Comparison of ENCODE assay signal across 19 cellular contexts in genomic region chr19:7742575-7742974, GRCh38. TPM values are rescaled to one million over a fixed set of nuclear protein-coding genes. Genes with fewer than 3 reads are reported as not detected.
DNase-seq lines count a peak whose midpoint lies in the region; ATAC-seq, FAIRE-seq and TF ChIP-seq lines count a peak whose summit lies in the region.
"Had no signal": no experiment of that assay in that cellular context is flagged by ENCODE, and none has a peak within 500 bp of the region (broad histone marks: within the 10 kb centered on the region; RNA-seq: fewer than 3 reads in every experiment).

No MANE protein-coding gene starts in this region.

- H4K20me1 ChIP-seq in K562 (replicated peaks; ENCODE audit: control insufficient read depth, insufficient read depth, low read length): no peaks in the 10 kb centered on the region

- TF ChIP-seq CTCF in K562 (IDR thresholded peaks at IDR 0.05 in 2 of 3, conservative IDR thresholded peaks at IDR 0.05 in 1 of 3; ENCODE audit: insufficient read depth in 2 of 3, low read depth in 1 of 3, low read length in 3 of 3): no peak
- no peak for TF ChIP-seq CTCF in spleen (IDR thresholded peaks at IDR 0.05 in 8 of 11, conservative IDR thresholded peaks at IDR 0.05 in 3 of 11)
- no peak for TF ChIP-seq CTCF in heart left ventricle (IDR thresholded peaks at IDR 0.05)

- intact Hi-C loops in K562 (cut with micrococcal nuclease) (no loop called here), spleen (cut with DNase I; ENCODE audit: low total_unique reads) (no loop called here), heart left ventricle (cut with DNase I) (no loop called here)

- peak; percentile 36; the same call in 2 of the 3 replicates for ATAC-seq in K562
- no peak for ATAC-seq in heart left ventricle

- no peak overlapping the region for H2AFZ ChIP-seq in K562 (ENCODE audit: low read depth, low read length)

- CTCF ChIA-PET in K562 (lab: Yijun Ruan, JAX; ENCODE audit: low intra/inter-chr PET ratio): no interaction called here

- FAIRE-seq in K562 (lab: Jason Lieb, UNC): peak; percentile 44
- FAIRE-seq: H54 had no signal

- no peak for TF ChIP-seq EP300 in K562 (IDR thresholded peaks at IDR 0.05; ENCODE audit: low read length)

- H3K27ac ChIP-seq in K562 (ENCODE audit: extremely low read depth, low read depth, low read length) (no peak overlapping the region), spleen (no peak overlapping the region), heart left ventricle (no peak overlapping the region)

- no peak overlapping the region for H3K9ac ChIP-seq in K562 (ENCODE audit: insufficient read depth in 1 of 2, low read depth in 2 of 2, low read length in 2 of 2)

- peak overlapping the region; percentile 8; the same call in 1 of the 2 replicates for H3K4me2 ChIP-seq in K562 (ENCODE audit: insufficient read depth, low read length)

- DNase-seq in G401 (ENCODE audit: low spot score) (peak; percentile 86), NCI-H524 treated with DMSO at 0.1 percent for 48 hours (lab: John Stamatoyannopoulos, UW) (peak; percentile 89), K562 (ENCODE audit: extremely low read depth in 1 of 4, low spot score in 3 of 4) (peak; percentile 36 to 57 (median 52)), spleen (peak; percentile 11), heart left ventricle (no peak), HAP-1 (ENCODE audit: low spot score in 2 of 2) (no peak), nucleus accumbens (lab: John Stamatoyannopoulos, UW) (no peak)
- DNase-seq: ACHN; AML-193; Caco-2; CD4-positive, CD25-positive, alpha-beta regulatory T cell; DMS79; NCI-H1105; NCI-H1694 treated with DMSO at 0.1 percent for 48 hours; NCI-H774 had no signal

- no peak for TF ChIP-seq RAD21 in K562 (CRISPR knock-in tag; conservative IDR thresholded peaks at IDR 0.05 in 1 of 2, IDR thresholded peaks at IDR 0.05 in 1 of 2)

- no TSS peak for BruUV-seq in K562 (replicated peaks; lab: Mats Ljungman, UMichigan)

- 5% methylated on average over 2 of the region's 2 CpGs for WGBS in K562 (ENCODE audit: insufficient coverage, low coverage, missing lambda C conversion rate)
- 51 to 82% (median 69%) methylated on average over 2 of the region's 2 CpGs for WGBS in spleen, 5 donors
- 58 to 79% (median 67%) methylated on average over 2 of the region's 2 CpGs for WGBS in heart left ventricle, 4 donors

- H3K36me3 ChIP-seq in K562 (ENCODE audit: control insufficient read depth, insufficient read depth, low read length) (no peaks in the 10 kb centered on the region), spleen (no peaks in the 10 kb centered on the region), heart left ventricle (no peaks in the 10 kb centered on the region), HAP-1 (replicated peaks) (no peaks in the 10 kb centered on the region)

- no peaks in the 10 kb centered on the region for H3K9me1 ChIP-seq in K562 (ENCODE audit: control insufficient read depth, insufficient read depth, low read length)

- in situ Hi-C loops in G401 (cut with HindIII; ENCODE audit: low sequenced_read_pairs) (no loop called here), K562 (cut with MboI) (no loop called here), HAP-1 (cut with MboI; ENCODE audit: low sequenced_read_pairs) (no loop called here)

- H3K9me3 ChIP-seq in K562 (replicated peaks; ENCODE audit: control insufficient read depth, insufficient read depth, low read depth, low read length) (0 out of 2 replicates have a peak, but pooled peaks cover 3% of the 10 kb centered on the region), spleen (no peaks in the 10 kb centered on the region), heart left ventricle (no peaks in the 10 kb centered on the region), HAP-1 (no peaks in the 10 kb centered on the region)
- H3K9me3 ChIP-seq: Caco-2 had no signal

- H3K27me3 ChIP-seq in K562 (ENCODE audit: control insufficient read depth in 2 of 2, insufficient read depth in 2 of 2, low read length in 2 of 2): peaks cover 0 to 5% of the 10 kb centered on the region in 2 experiments; a peak in 3 of 5 replicates
- H3K27me3 ChIP-seq in spleen (replicated peaks in 1 of 7): peaks cover 0 to 17% (median 0%) of the 10 kb centered on the region in 7 donors
- H3K27me3 ChIP-seq in heart left ventricle: peaks cover 0 to 10% (median 0%) of the 10 kb centered on the region in 9 donors
- no peaks in the 10 kb centered on the region for H3K27me3 ChIP-seq in HAP-1 (ENCODE audit: low read depth)

- no peak overlapping the region for H3K4me3 ChIP-seq in K562
- no peak overlapping the region for H3K4me3 ChIP-seq in spleen
- no peak overlapping the region for H3K4me3 ChIP-seq in heart left ventricle
- no peak overlapping the region for H3K4me3 ChIP-seq in HAP-1

- no peak for TF ChIP-seq POLR2A in K562 (conservative IDR thresholded peaks at IDR 0.05)
- TF ChIP-seq POLR2A in spleen (IDR thresholded peaks at IDR 0.05): no peak
- TF ChIP-seq POLR2A in heart left ventricle (IDR thresholded peaks at IDR 0.05): no peak

- H3K79me2 ChIP-seq in K562 (ENCODE audit: control insufficient read depth, insufficient read depth, low read length): no peaks in the 10 kb centered on the region

- H3K4me1 ChIP-seq in K562 (replicated peaks in 1 of 2; ENCODE audit: control insufficient read depth in 2 of 2, insufficient read depth in 2 of 2, low read length in 2 of 2): peaks cover 0 to 2% of the 10 kb centered on the region in 2 experiments; a peak in 3 of 5 replicates
- peaks cover 0 to 32% (median 7%) of the 10 kb centered on the region in 6 donors for H3K4me1 ChIP-seq in spleen
- peaks cover 0 to 5% (median 0%) of the 10 kb centered on the region in 12 donors for H3K4me1 ChIP-seq in heart left ventricle
- H3K4me1 ChIP-seq in HAP-1: no peaks in the 10 kb centered on the region
- H3K4me1 ChIP-seq: Caco-2 had no signal

- POLR2A ChIA-PET in K562 (lab: Yijun Ruan, JAX): interaction anchor here (0.6 kb wide), 1 partner anchor 58 kb away, joined by 4 read pairs; no protein-coding TSS in a partner anchor

RNA-seq across cellular contexts. Expression of gene CD209, which starts 4.8 kb away (rescaled TPM):
- total RNA-seq in G401 (2014; rRNA removed; shearing (Covaris generic)): not detected in 2 replicates
- total RNA-seq in K562 (2011; cell fraction: chromatin; rRNA removed; ENCODE audit: low replicate concordance): not detected in 2 replicates
- not detected in 2 replicates for total RNA-seq in K562 (2011; cell fraction: nucleolus; rRNA removed)
- not detected in 2 replicates for total RNA-seq in K562 (2011; cell fraction: nucleoplasm; rRNA removed)
- total RNA-seq in K562 (2014; rRNA removed) (not detected in 2 replicates), K562 (2014; rRNA removed; fragmentation: Illumina TruSeq; extraction: Trizol) (not detected in 2 replicates), K562 (2015; rRNA removed; fragmentation: Illumina TruSeq; extraction: Trizol) (not detected in 2 replicates), K562 (2021) (not detected in 2 replicates), spleen (10 to 100 TPM in 2 of 7 donors, 1 to 10 TPM in 5; 1.1 to 22.2 (median 2.2) TPM), heart left ventricle (10 to 100 TPM in 2 of 9 donors, 1 to 10 TPM in 7; 1.3 to 56.2 (median 5.4) TPM)
- polyA plus RNA-seq in K562 (2011; rRNA removed) (0.01 TPM in 2 replicates), K562 (2014; fragmentation: Illumina TruSeq; extraction: Trizol) (not detected in 2 replicates), K562 (2014; fragmentation: Nextera tagmentation; extraction: Ambion mirVana) (not detected), K562 (2014; rRNA removed) (not detected in 2 replicates), spleen (under 1 TPM; 0.42 to 0.56 (median 0.46) TPM), heart left ventricle (under 1 TPM; 0.53 to 0.75 TPM)
- 0.01 and 0.04 TPM in 2 replicates for polyA plus RNA-seq in K562 (2011; cell fraction: cytosol; rRNA removed)
- not detected in 2 replicates for polyA plus RNA-seq in K562 (2011; cell fraction: nucleus; rRNA removed)
- polyA plus RNA-seq in K562 (2012): 0.04 TPM in 1 of 2 replicates, not detected in the other
- not detected in 2 replicates for polyA minus RNA-seq in K562 (2011; rRNA and poly(A)+ RNA removed)
- polyA minus RNA-seq in K562 (2011; cell fraction: cytosol; rRNA and poly(A)+ RNA removed): not detected in 2 replicates
- not detected in 2 replicates for polyA minus RNA-seq in K562 (2011; cell fraction: nucleus; rRNA and poly(A)+ RNA removed)
- total RNA-seq: Caco-2; CD4-positive, CD25-positive, alpha-beta regulatory T cell; HT1080; LHCN-M2 had no signal
- polyA plus RNA-seq: CD4-positive, CD25-positive, alpha-beta regulatory T cell; IgD-negative memory B cell had no signal

RNA-seq across cellular contexts. Expression of gene CLEC4G, which starts 10.7 kb away (rescaled TPM):
- not detected in 2 replicates for total RNA-seq in G401 (2014; rRNA removed; shearing (Covaris generic))
- total RNA-seq in K562 (2011; cell fraction: chromatin; rRNA removed; ENCODE audit: low replicate concordance): not detected in 2 replicates
- not detected in 2 replicates for total RNA-seq in K562 (2011; cell fraction: nucleolus; rRNA removed)
- not detected in 2 replicates for total RNA-seq in K562 (2011; cell fraction: nucleoplasm; rRNA removed)
- total RNA-seq in K562 (2014; rRNA removed) (not detected in 2 replicates), K562 (2014; rRNA removed; fragmentation: Illumina TruSeq; extraction: Trizol) (not detected in 2 replicates), K562 (2015; rRNA removed; fragmentation: Illumina TruSeq; extraction: Trizol) (not detected in 2 replicates), K562 (2021) (not detected in 2 replicates), spleen (1 to 10 TPM in 3 of 7 donors, under 1 TPM in 3, not detected in 1; 0.34 to 4.0 (median 0.88) TPM), heart left ventricle (1 to 10 TPM in 4 of 9 donors, under 1 TPM in 4, not detected in 1; 0.29 to 6.4 (median 1.1) TPM)
- polyA plus RNA-seq in K562 (2011; rRNA removed) (not detected in 2 replicates), K562 (2014; fragmentation: Illumina TruSeq; extraction: Trizol) (not detected in 2 replicates), K562 (2014; fragmentation: Nextera tagmentation; extraction: Ambion mirVana) (not detected), K562 (2014; rRNA removed) (not detected in 2 replicates), spleen (1 to 10 TPM in 2 of 3 donors, under 1 TPM in 1; 0.50 to 1.3 (median 1.0) TPM), heart left ventricle (under 1 TPM; 0.22 to 0.38 TPM)
- polyA plus RNA-seq in K562 (2011; cell fraction: cytosol; rRNA removed): not detected in 2 replicates
- not detected in 2 replicates for polyA plus RNA-seq in K562 (2011; cell fraction: nucleus; rRNA removed)
- polyA plus RNA-seq in K562 (2012): not detected in 2 replicates
- not detected in 2 replicates for polyA minus RNA-seq in K562 (2011; rRNA and poly(A)+ RNA removed)
- polyA minus RNA-seq in K562 (2011; cell fraction: cytosol; rRNA and poly(A)+ RNA removed): not detected in 2 replicates
- polyA minus RNA-seq in K562 (2011; cell fraction: nucleus; rRNA and poly(A)+ RNA removed): not detected in 2 replicates
- total RNA-seq: Caco-2; CD4-positive, CD25-positive, alpha-beta regulatory T cell; HT1080; LHCN-M2 had no signal
- polyA plus RNA-seq: CD4-positive, CD25-positive, alpha-beta regulatory T cell had no signal

RNA-seq across cellular contexts. Expression of gene CLEC4M, which starts 20.5 kb away (rescaled TPM):
- not detected in 2 replicates for total RNA-seq in G401 (2014; rRNA removed; shearing (Covaris generic))
- 0.37 and 0.69 TPM in 2 replicates for total RNA-seq in K562 (2011; cell fraction: chromatin; rRNA removed; ENCODE audit: low replicate concordance)
- 0.53 and 0.83 TPM in 2 replicates for total RNA-seq in K562 (2011; cell fraction: nucleolus; rRNA removed)
- 0.23 TPM in 1 of 2 replicates, not detected in the other for total RNA-seq in K562 (2011; cell fraction: nucleoplasm; rRNA removed)
- total RNA-seq in K562 (2014; rRNA removed): not detected in 2 replicates
- not detected in 2 replicates for total RNA-seq in K562 (2014; rRNA removed; fragmentation: Illumina TruSeq; extraction: Trizol)
- total RNA-seq in K562 (2015; rRNA removed; fragmentation: Illumina TruSeq; extraction: Trizol): not detected in 2 replicates
- 0.27 TPM in 1 of 2 replicates, not detected in the other for total RNA-seq in K562 (2021)
- polyA plus RNA-seq in K562 (2011; rRNA removed): 0.18 and 0.62 TPM in 2 replicates
- polyA plus RNA-seq in K562 (2011; cell fraction: cytosol; rRNA removed): 0.19 and 0.32 TPM in 2 replicates
- polyA plus RNA-seq in K562 (2011; cell fraction: nucleus; rRNA removed): 2.4 and 4.7 TPM in 2 replicates
- 0.05 and 0.58 TPM in 2 replicates for polyA plus RNA-seq in K562 (2012)
- polyA plus RNA-seq in K562 (2014; fragmentation: Illumina TruSeq; extraction: Trizol): not detected in 2 replicates
- polyA plus RNA-seq in K562 (2014; fragmentation: Nextera tagmentation; extraction: Ambion mirVana): under 1 TPM in 1 of 2 experiments, not detected in 1; 0.08 TPM
- not detected in 2 replicates for polyA plus RNA-seq in K562 (2014; rRNA removed)
- polyA minus RNA-seq in K562 (2011; rRNA and poly(A)+ RNA removed): 0.27 TPM in 1 of 2 replicates, not detected in the other
- not detected in 2 replicates for polyA minus RNA-seq in K562 (2011; cell fraction: cytosol; rRNA and poly(A)+ RNA removed)
- not detected in 2 replicates for polyA minus RNA-seq in K562 (2011; cell fraction: nucleus; rRNA and poly(A)+ RNA removed)
- 1 to 10 TPM in 1 of 7 donors, under 1 TPM in 1, not detected in 5; 0.89 to 3.3 TPM for total RNA-seq in spleen
- polyA plus RNA-seq in spleen: under 1 TPM in 2 of 3 donors, not detected in 1; 0.12 to 0.26 TPM
- total RNA-seq in heart left ventricle: not detected
- polyA plus RNA-seq in heart left ventricle: not detected
- total RNA-seq: Caco-2; CD4-positive, CD25-positive, alpha-beta regulatory T cell; HT1080; LHCN-M2 had no signal
- polyA plus RNA-seq: IgD-negative memory B cell had no signal

RNA-seq across cellular contexts. Expression of gene FCER2, which starts 40.6 kb away (rescaled TPM):
- total RNA-seq in G401 (2014; rRNA removed; shearing (Covaris generic)): not detected in 2 replicates
- 0.19 TPM in 1 of 2 replicates, not detected in the other for total RNA-seq in K562 (2011; cell fraction: chromatin; rRNA removed; ENCODE audit: low replicate concordance)
- total RNA-seq in K562 (2011; cell fraction: nucleolus; rRNA removed): not detected in 2 replicates
- total RNA-seq in K562 (2011; cell fraction: nucleoplasm; rRNA removed): not detected in 2 replicates
- not detected in 2 replicates for total RNA-seq in K562 (2014; rRNA removed)
- total RNA-seq in K562 (2014; rRNA removed; fragmentation: Illumina TruSeq; extraction: Trizol): not detected in 2 replicates
- total RNA-seq in K562 (2015; rRNA removed; fragmentation: Illumina TruSeq; extraction: Trizol): not detected in 2 replicates
- 0.11 and 0.38 TPM in 2 replicates for total RNA-seq in K562 (2021)
- polyA plus RNA-seq in K562 (2011; rRNA removed): not detected in 2 replicates
- 0.04 TPM in 2 replicates for polyA plus RNA-seq in K562 (2011; cell fraction: cytosol; rRNA removed)
- polyA plus RNA-seq in K562 (2011; cell fraction: nucleus; rRNA removed): 0.17 TPM in 1 of 2 replicates, not detected in the other
- polyA plus RNA-seq in K562 (2012): 0.17 TPM in 1 of 2 replicates, not detected in the other
- polyA plus RNA-seq in K562 (2014; fragmentation: Illumina TruSeq; extraction: Trizol): not detected in 2 replicates
- polyA plus RNA-seq in K562 (2014; fragmentation: Nextera tagmentation; extraction: Ambion mirVana): not detected
- polyA plus RNA-seq in K562 (2014; rRNA removed): not detected in 2 replicates
- polyA minus RNA-seq in K562 (2011; rRNA and poly(A)+ RNA removed): not detected in 2 replicates
- polyA minus RNA-seq in K562 (2011; cell fraction: cytosol; rRNA and poly(A)+ RNA removed): not detected in 2 replicates
- not detected in 2 replicates for polyA minus RNA-seq in K562 (2011; cell fraction: nucleus; rRNA and poly(A)+ RNA removed)
- 100 to 1,000 TPM in 1 of 7 donors, 10 to 100 TPM in 6; 26.4 to 121 (median 47.0) TPM for total RNA-seq in spleen
- polyA plus RNA-seq in spleen: 100 to 1,000 TPM in 2 of 3 donors, 10 to 100 TPM in 1; 48.0 to 108 (median 105) TPM
- total RNA-seq in heart left ventricle: 1 to 10 TPM in 1 of 9 donors, under 1 TPM in 2, not detected in 6; 0.23 to 1.5 (median 0.54) TPM
- polyA plus RNA-seq in heart left ventricle: under 1 TPM; 0.06 to 0.15 TPM
- total RNA-seq: Caco-2; CD4-positive, CD25-positive, alpha-beta regulatory T cell; HT1080; LHCN-M2 had no signal

Comparison
In these comparisons a context has a peak if more than half of its experiments do, and no peak if none do; other contexts are left out.
1. DNase-seq: peak in G401 (single experiment), NCI-H524 treated with DMSO at 0.1 percent for 48 hours (single experiment), K562 (4 of 4) and spleen (single experiment); none in heart left ventricle (0 of 5), HAP-1 (0 of 2) and nucleus accumbens (0 of 56).